In genomic region chr2:173985595-173985994, GRCh38 we compare ENCODE assay signal across 22 cellular contexts. TPM values are rescaled to one million over a fixed set of nuclear protein-coding genes. Genes with fewer than 3 reads are reported as not detected.
DNase-seq lines count a peak whose midpoint lies in the region; ATAC-seq and TF ChIP-seq lines count a peak whose summit lies in the region.
"Had no signal": no experiment of that assay in that cellular context is flagged by ENCODE, and none has a peak within 500 bp of the region (broad histone marks: within the 10 kb centered on the region; RNA-seq: fewer than 3 reads in every experiment).

No MANE protein-coding gene starts in this region.

- H3K36me3 Mint-ChIP-seq in Caco-2 (ENCODE audit: insufficient read depth, unreplicated experiment) = peaks cover 5% of the 10 kb centered on the region
- H3K36me3 Mint-ChIP-seq in activated naive CD4-positive, alpha-beta T cell treated with anti-CD3 and anti-CD28 coated beads, Interleukin-2, amount 50 U/mL, for 72 hours = no peaks in the 10 kb centered on the region
- H3K36me3 Mint-ChIP-seq: activated naive CD8-positive, alpha-beta T cell; natural killer cell; T-cell had no signal

- no peak overlapping the region for H2BK12ac ChIP-seq in mesenchymal stem cell (ENCODE audit: low read length in 2 of 2)

- H3K9me3 ChIP-seq in Caco-2 (no peaks in the 10 kb centered on the region), breast epithelium (no peaks in the 10 kb centered on the region), mesenchymal stem cell (ENCODE audit: control insufficient read depth, low read length) (no peaks in the 10 kb centered on the region), testis (no peaks in the 10 kb centered on the region)

- H3K27me3 Mint-ChIP-seq in Caco-2 (ENCODE audit: insufficient read depth, unreplicated experiment) = no peaks in the 10 kb centered on the region
- H3K27me3 Mint-ChIP-seq: activated CD4-positive, alpha-beta T cell treated with anti-CD3 and anti-CD28 coated beads for 36 hours; IgD-negative memory B cell; memory B cell had no signal

- H3K9ac ChIP-seq in mesenchymal stem cell (ENCODE audit: low read length) = peak overlapping the region; percentile 46

- H3K4me2 ChIP-seq in mesenchymal stem cell (ENCODE audit: low read length, poor library complexity, severe bottlenecking) = no peak overlapping the region

- no peak for ATAC-seq in activated naive CD4-positive, alpha-beta T cell treated with anti-CD3 and anti-CD28 coated beads, Interleukin-2, amount 50 U/mL, for 72 hours
- ATAC-seq: activated CD4-positive, alpha-beta T cell treated with anti-CD3 and anti-CD28 coated beads for 36 hours; natural killer cell had no signal

- H3K79me1 ChIP-seq in mesenchymal stem cell (replicated peaks; ENCODE audit: low read length, poor library complexity, severe bottlenecking) = no peaks in the 10 kb centered on the region

- CTCF ChIA-PET in Caco-2 (lab: Charles Lee) = interaction anchor here (1.0 kb wide), 1 partner anchor 18 kb away, joined by 3 read pairs; no protein-coding TSS in a partner anchor

- no peak overlapping the region for H2AFZ ChIP-seq in mesenchymal stem cell (ENCODE audit: low read depth, low read length)

- POLR2A ChIA-PET in Caco-2 (lab: Charles Lee) = interaction anchor here (1.4 kb wide), 2 partner anchors 15 to 20 kb away, joined by 4 read pairs; no protein-coding TSS in a partner anchor

- TF ChIP-seq POLR2A in breast epithelium (IDR thresholded peaks at IDR 0.05) (no peak), testis (IDR thresholded peaks at IDR 0.05) (no peak)

- H3K27me3 ChIP-seq in Caco-2 (replicated peaks; ENCODE audit: control insufficient read depth, insufficient read depth, low read length) (no peaks in the 10 kb centered on the region), breast epithelium (no peaks in the 10 kb centered on the region), mesenchymal stem cell (ENCODE audit: control insufficient read depth in 1 of 2, insufficient read depth in 1 of 2, low read length in 2 of 2) (no peaks in the 10 kb centered on the region), testis (no peaks in the 10 kb centered on the region)

- H3K36me3 ChIP-seq in Caco-2 (ENCODE audit: control insufficient read depth, insufficient read depth, low read length) (no peaks in the 10 kb centered on the region), breast epithelium (no peaks in the 10 kb centered on the region), mesenchymal stem cell (ENCODE audit: control insufficient read depth in 1 of 2, insufficient read depth in 2 of 2, low read depth in 1 of 2, low read length in 2 of 2) (no peaks in the 10 kb centered on the region), testis (ENCODE audit: low read depth, missing control alignments) (no peaks in the 10 kb centered on the region)

- DNase-seq in Caco-2 = no peak
- DNase-seq in breast epithelium (ENCODE audit: low spot score in 2 of 2) = no peak
- DNase-seq in mesenchymal stem cell = no peak
- no peak for DNase-seq in testis
- DNase-seq in activated naive CD4-positive, alpha-beta T cell treated with anti-CD3 and anti-CD28 coated beads, Interleukin-2, amount 50 U/mL, for 72 hours (ENCODE audit: low spot score in 2 of 2) = no peak
- no peak for DNase-seq in A172 (ENCODE audit: low spot score)
- no peak for DNase-seq in HPDE6-E6E7 (ENCODE audit: extremely low spot score)
- DNase-seq in hypothalamus (lab: John Stamatoyannopoulos, UW) = no peak
- DNase-seq: activated CD4-positive, alpha-beta T cell treated with anti-CD3 and anti-CD28 coated beads for 36 hours; GDM1; natural killer cell; NCI-H1436 treated with DMSO at 0.1 percent for 48 hours; NCI-H526; posterior cingulate gyrus; stimulated activated CD4-positive, alpha-beta T cell treated with anti-CD3 and anti-CD28 coated beads, Interleukin-2, amount 100 ng/mL, for 24 hours; stimulated activated naive CD4-positive, alpha-beta T cell treated with Interleukin-2 at 50 U/mL for 16 hours; T-cell had no signal

- no peak overlapping the region for H2BK15ac ChIP-seq in mesenchymal stem cell (ENCODE audit: low read depth, poor library complexity, severe bottlenecking)

- no peak overlapping the region for H2BK5ac ChIP-seq in mesenchymal stem cell (ENCODE audit: low read depth, low read length, poor library complexity, severe bottlenecking)

- no peak overlapping the region for H2AK5ac ChIP-seq in mesenchymal stem cell (ENCODE audit: low read length, severe bottlenecking)

- H3K4me1 Mint-ChIP-seq in Caco-2 (ENCODE audit: low read depth, unreplicated experiment) = peaks cover 33% of the 10 kb centered on the region
- H3K4me1 Mint-ChIP-seq: natural killer cell had no signal

- H4K91ac ChIP-seq in mesenchymal stem cell (ENCODE audit: low read length) = no peak overlapping the region

- intact Hi-C loops in Caco-2 (cut with micrococcal nuclease; ENCODE audit: unreplicated experiment) (loop anchor here (1.0 kb wide), 1 partner anchor 19 kb away; no protein-coding TSS in a partner anchor), breast epithelium (cut with DNase I; ENCODE audit: low total_unique reads) (no loop called here), testis (cut with DNase I; ENCODE audit: low total_unique reads) (no loop called here)

- no peak overlapping the region for H3K23ac ChIP-seq in mesenchymal stem cell (ENCODE audit: low read length in 2 of 2)

- 100% methylated on average over 1 of the region's 1 CpG for WGBS in mesenchymal stem cell
- 34 to 46% methylated on average over 1 of the region's 1 CpG for WGBS in testis, 2 donors

- H3K4me3 ChIP-seq in Caco-2 (ENCODE audit: low read depth, low read length) (no peak overlapping the region), breast epithelium (no peak overlapping the region), mesenchymal stem cell (ENCODE audit: insufficient read depth in 1 of 2, low read depth in 1 of 2, low read length in 2 of 2) (no peak overlapping the region), testis (no peak overlapping the region)

- H3K4me3 Mint-ChIP-seq in Caco-2 (ENCODE audit: unreplicated experiment) = peak overlapping the region; percentile 5
- H3K4me3 Mint-ChIP-seq: activated CD4-positive, alpha-beta T cell treated with anti-CD3 and anti-CD28 coated beads for 36 hours; activated naive CD8-positive, alpha-beta T cell; activated T-helper 1 cell treated with anti-CD3 and anti-CD28 coated beads, Interleukin-12 subunit alpha, Interleukin-12 subunit beta, Interleukin-2, Interleukin-4 antibody, amounts not matched to agents 30 ng/mL and 10 ng/mL and 1 ng/mL, durations not matched to agents 14 hours and 24 hours and 36 hours; CD14-positive monocyte; IgD-negative memory B cell; memory B cell; natural killer cell; T-cell had no signal

- H3K18ac ChIP-seq in mesenchymal stem cell (ENCODE audit: low read depth in 1 of 2, low read length in 2 of 2) = no peak overlapping the region

- TF ChIP-seq CTCF in Caco-2 (IDR thresholded peaks at IDR 0.05; ENCODE audit: insufficient read depth in 1 of 2, low read depth in 1 of 2, low read length in 1 of 2, severe bottlenecking in 1 of 2, unreplicated experiment in 1 of 2) (no peak), breast epithelium (IDR thresholded peaks at IDR 0.05) (no peak), testis (IDR thresholded peaks at IDR 0.05) (no peak)

- peak overlapping the region in 1 of 2 experiments; percentile 24 for H3K4ac ChIP-seq in mesenchymal stem cell (ENCODE audit: low read depth in 1 of 2, low read length in 2 of 2)

- H3K4me1 ChIP-seq in Caco-2 (peaks cover 40% of the 10 kb centered on the region), breast epithelium (peaks cover 14 to 32% of the 10 kb centered on the region in 2 donors), mesenchymal stem cell (ENCODE audit: control insufficient read depth, insufficient read depth, low read depth, low read length) (peaks cover 1% of the 10 kb centered on the region), testis (peaks cover 46% of the 10 kb centered on the region)

- no peak overlapping the region for H2BK120ac ChIP-seq in mesenchymal stem cell (ENCODE audit: low read depth, low read length)

- no peak overlapping the region for H4K8ac ChIP-seq in mesenchymal stem cell (ENCODE audit: low read length)

- peak overlapping the region; percentile 83 to 91 for H3K27ac ChIP-seq in breast epithelium
- no peak overlapping the region for H3K27ac ChIP-seq in mesenchymal stem cell (ENCODE audit: low read length, poor library complexity, severe bottlenecking)
- H3K27ac ChIP-seq in testis = peak overlapping the region; percentile 10 to 55

- H3K27ac Mint-ChIP-seq in Caco-2 (ENCODE audit: unreplicated experiment) = peak overlapping the region; percentile 23
- H3K27ac Mint-ChIP-seq in activated naive CD4-positive, alpha-beta T cell treated with anti-CD3 and anti-CD28 coated beads, Interleukin-2, amount 50 U/mL, for 72 hours = no peak overlapping the region
- H3K27ac Mint-ChIP-seq: activated CD4-positive, alpha-beta T cell treated with anti-CD3 and anti-CD28 coated beads for 36 hours; activated naive CD8-positive, alpha-beta T cell; activated T-helper 1 cell treated with anti-CD3 and anti-CD28 coated beads, Interleukin-12 subunit alpha, Interleukin-12 subunit beta, Interleukin-2, Interleukin-4 antibody, amounts not matched to agents 30 ng/mL and 10 ng/mL and 1 ng/mL, durations not matched to agents 14 hours and 24 hours and 36 hours; memory B cell; natural killer cell; T-cell had no signal

- no peaks in the 10 kb centered on the region for H3K9me3 Mint-ChIP-seq in Caco-2 (ENCODE audit: unreplicated experiment)
- H3K9me3 Mint-ChIP-seq in activated naive CD4-positive, alpha-beta T cell treated with anti-CD3 and anti-CD28 coated beads, Interleukin-2, amount 50 U/mL, for 72 hours = peaks cover 0 to 4% of the 10 kb centered on the region in 2 donors
- H3K9me3 Mint-ChIP-seq: activated T-helper 1 cell treated with anti-CD3 and anti-CD28 coated beads, Interleukin-12 subunit alpha, Interleukin-12 subunit beta, Interleukin-2, Interleukin-4 antibody, amounts not matched to agents 30 ng/mL and 10 ng/mL and 1 ng/mL, durations not matched to agents 14 hours and 24 hours and 36 hours; IgD-negative memory B cell; memory B cell; natural killer cell; T-cell had no signal

- H3K14ac ChIP-seq in mesenchymal stem cell (ENCODE audit: low read length in 2 of 2) = no peak overlapping the region

- BruUV-seq in Caco-2 (replicated peaks; lab: Mats Ljungman, UMichigan) = no TSS peak

RNA-seq across cellular contexts. Expression of gene SP3, which starts 20.4 kb away (rescaled TPM):
- 108 and 111 TPM in 2 replicates for total RNA-seq in Caco-2 (2022)
- 100 to 1,000 TPM; 104 to 174 (median 134) TPM for total RNA-seq in breast epithelium
- 25.1 TPM for polyA plus RNA-seq in mesenchymal stem cell (2013, experiment 1 of 2)
- 24.7 TPM for polyA plus RNA-seq in mesenchymal stem cell (2013, experiment 2 of 2)
- total RNA-seq in testis = 100 to 1,000 TPM; 135 to 142 TPM
- polyA plus RNA-seq in testis (ENCODE audit: insufficient read depth, low read depth, low replicate concordance) = 48.1 TPM
- 100 to 1,000 TPM in 1 of 2 donors, 10 to 100 TPM in 1; 79.1 to 161 TPM for total RNA-seq in activated naive CD4-positive, alpha-beta T cell treated with anti-CD3 and anti-CD28 coated beads, Interleukin-2, amount 50 U/mL, for 72 hours
- 89.7 and 110 TPM in 2 replicates for total RNA-seq in A172 (2014; rRNA removed; shearing (Covaris generic))
